ENCODE assay signal across 8 cellular contexts in genomic region chr12:7108042-7108927, GRCh38. TPM values are rescaled to one million over a fixed set of nuclear protein-coding genes. Genes with fewer than 3 reads are reported as not detected.
DNase-seq lines count a peak whose midpoint lies in the region; ATAC-seq and TF ChIP-seq lines count a peak whose summit lies in the region.

No MANE protein-coding gene starts in this region.

- H3K27me3 ChIP-seq in esophagus muscularis mucosa = no peaks in the 10 kb centered on the region
- H3K27me3 ChIP-seq in stomach = no peaks in the 10 kb centered on the region

- TF ChIP-seq EP300 in esophagus muscularis mucosa (IDR thresholded peaks at IDR 0.05) = no peak
- TF ChIP-seq EP300 in stomach (IDR thresholded peaks at IDR 0.05) = no peak

- peaks cover 13% of the 10 kb centered on the region for H3K36me3 Mint-ChIP-seq in natural killer cell

- peaks cover 0 to 13% (median 9%) of the 10 kb centered on the region in 4 donors for H3K36me3 ChIP-seq in esophagus muscularis mucosa
- H3K36me3 ChIP-seq in stomach = peaks cover 0 to 24% (median 15%) of the 10 kb centered on the region in 4 donors

- ATAC-seq in GM18867 (IDR thresholded peaks at IDR 0.05; ENCODE audit: unreplicated experiment) (peak; percentile 89), HG03095 (IDR thresholded peaks at IDR 0.05; ENCODE audit: unreplicated experiment) (peak; percentile 86), natural killer cell (peak; percentile 87 to 90 (median 89))

- WGBS in esophagus muscularis mucosa = 2% methylated on average over 10 of the region's 33 CpGs
- WGBS in stomach, 5 donors = 1 to 4% (median 3%) methylated on average over 20 to 33 of the region's 33 CpGs

- H3K4me1 ChIP-seq in esophagus muscularis mucosa = peaks cover 17 to 66% (median 53%) of the 10 kb centered on the region in 4 donors
- peaks cover 19 to 71% (median 29%) of the 10 kb centered on the region in 4 donors for H3K4me1 ChIP-seq in stomach

- peak; percentile 38 for TF ChIP-seq POLR2A in esophagus muscularis mucosa (IDR thresholded peaks at IDR 0.05; ENCODE audit: low read depth)
- no peak for TF ChIP-seq POLR2A in stomach (IDR thresholded peaks at IDR 0.05)

- H3K4me3 Mint-ChIP-seq in natural killer cell = peak overlapping the region; percentile 92

- peaks cover 44 to 50% of the 10 kb centered on the region in 2 donors for H3K4me1 Mint-ChIP-seq in natural killer cell

- intact Hi-C loops in esophagus muscularis mucosa (cut with DNase I) (loop anchor here (2.0 kb wide), 1 partner anchor 15 kb away; the partner anchor contains the start of gene C1R), natural killer cell (cut with micrococcal nuclease) (loop anchor here (5.0 kb wide), 1 partner anchor 91 kb away; the partner anchor contains the start of gene LPCAT3), stomach (cut with DNase I; ENCODE audit: low total_unique reads) (no loop called here)

- H3K27ac Mint-ChIP-seq in natural killer cell = peak overlapping the region; percentile 84 to 96

- H3K27ac ChIP-seq in esophagus muscularis mucosa (replicated peaks in 1 of 4) = peak overlapping the region; percentile 91 to 96 (median 94)
- H3K27ac ChIP-seq in stomach = peak overlapping the region; percentile 91 to 96 (median 95)

- H3K4me3 ChIP-seq in AG09309 (ENCODE audit: control insufficient read depth, low read depth, low read length) = peak overlapping the region; percentile 63
- peak overlapping the region; percentile 57 to 82 (median 68) for H3K4me3 ChIP-seq in esophagus muscularis mucosa
- peak overlapping the region; percentile 50 to 64 (median 60) for H3K4me3 ChIP-seq in stomach

- no peaks in the 10 kb centered on the region for H3K9me3 ChIP-seq in esophagus muscularis mucosa
- H3K9me3 ChIP-seq in stomach = no peaks in the 10 kb centered on the region

- TF ChIP-seq CTCF in AG09309 (IDR thresholded peaks at IDR 0.05; ENCODE audit: control insufficient read depth, insufficient read depth, low read depth, low read length, missing control alignments) (no peak), esophagus muscularis mucosa (IDR thresholded peaks at IDR 0.05) (no peak), natural killer cell (IDR thresholded peaks at IDR 0.05) (no peak), stomach (IDR thresholded peaks at IDR 0.05) (no peak)

- DNase-seq in AG09309 (ENCODE audit: low read depth) (no peak), NOMO-1 treated with DMSO at 0.1 percent for 48 hours (lab: John Stamatoyannopoulos, UW; ENCODE audit: unreplicated experiment) (peak; percentile 72), activated T-cell treated with anti-CD3 and anti-CD28 coated beads for 24 hours (ENCODE audit: low read depth) (peak; percentile 60), esophagus muscularis mucosa (ENCODE audit: extremely low spot score) (peak; percentile 94), natural killer cell (peak; percentile 53), stomach (peak; percentile 79)

- H3K27me3 Mint-ChIP-seq in natural killer cell (ENCODE audit: low read depth in 2 of 2) = no peaks in the 10 kb centered on the region

- peaks cover 2 to 5% of the 10 kb centered on the region in 2 donors for H3K9me3 Mint-ChIP-seq in natural killer cell

RNA-seq across cellular contexts. Expression of gene C1RL, which starts 0.7 kb away (rescaled TPM):
- total RNA-seq in esophagus muscularis mucosa (100 to 1,000 TPM in 1 of 4 donors, 10 to 100 TPM in 3; 64.8 to 159 (median 88.2) TPM), natural killer cell (10 to 100 TPM; 29.1 to 35.5 (median 31.0) TPM), stomach (100 to 1,000 TPM in 2 of 5 donors, 10 to 100 TPM in 3; 40.2 to 121 (median 73.3) TPM)
- polyA plus RNA-seq in stomach = 10 to 100 TPM; 18.6 to 43.9 (median 25.1) TPM

RNA-seq across cellular contexts. Expression of gene C1R, which starts 16.0 kb away (rescaled TPM):
- total RNA-seq in esophagus muscularis mucosa (100 to 1,000 TPM; 324 to 603 (median 572) TPM), natural killer cell (1 to 10 TPM; 6.4 to 7.8 (median 6.6) TPM), stomach (100 to 1,000 TPM; 111 to 312 (median 139) TPM)
- 100 to 1,000 TPM in 1 of 3 donors, 10 to 100 TPM in 2; 68.9 to 216 (median 84.2) TPM for polyA plus RNA-seq in stomach

RNA-seq across cellular contexts. Expression of gene RBP5, which starts 20.4 kb away (rescaled TPM):
- 1 to 10 TPM in 2 of 4 donors, under 1 TPM in 2; 0.46 to 5.0 (median 0.91) TPM for total RNA-seq in esophagus muscularis mucosa
- not detected for total RNA-seq in natural killer cell
- total RNA-seq in stomach = not detected
- polyA plus RNA-seq in stomach = 1 to 10 TPM; 3.3 to 5.3 (median 5.0) TPM

RNA-seq across cellular contexts. Expression of gene CLSTN3, which starts 21.9 kb away (rescaled TPM):
- total RNA-seq in esophagus muscularis mucosa (10 to 100 TPM in 3 of 4 donors, 1 to 10 TPM in 1; 9.6 to 25.6 (median 19.3) TPM), natural killer cell (10 to 100 TPM; 59.7 to 95.5 (median 61.0) TPM), stomach (100 to 1,000 TPM in 2 of 5 donors, 10 to 100 TPM in 2, 1 to 10 TPM in 1; 8.5 to 149 (median 83.2) TPM)
- 1 to 10 TPM; 2.4 to 7.8 (median 4.0) TPM for polyA plus RNA-seq in stomach

RNA-seq across cellular contexts. Expression of gene C1S, which starts 47.8 kb away (rescaled TPM):
- total RNA-seq in esophagus muscularis mucosa (100 to 1,000 TPM; 454 to 549 (median 512) TPM), natural killer cell (1 to 10 TPM; 1.6 to 1.9 (median 1.9) TPM), stomach (100 to 1,000 TPM; 168 to 404 (median 234) TPM)
- 100 to 1,000 TPM in 1 of 3 donors, 10 to 100 TPM in 2; 61.6 to 161 (median 98.4) TPM for polyA plus RNA-seq in stomach

Comparison
In these comparisons a context has a peak if more than half of its experiments do, and no peak if none do; other contexts are left out.
1. RNA of gene C1R, which starts 16.0 kb away (total RNA-seq): 324 to 603 TPM in esophagus muscularis mucosa and 111 to 312 TPM in stomach; 6.4 to 7.8 TPM in natural killer cell; every median in the first group is over 10 times any median in the second.
2. Peak in every context shown above with its lines, with median percentiles within 50 percentile points of each other: H3K4me3 ChIP-seq and ATAC-seq.